In genomic region chr20:2524435-2525272, GRCh38 we compare ENCODE assay signal across 8 cellular contexts. TPM values are rescaled to one million over a fixed set of nuclear protein-coding genes. Genes with fewer than 3 reads are reported as not detected.
A peak's percentile ranks its signal among the peaks of the same experiment; 100 is the strongest.
DNase-seq lines count a peak whose midpoint lies in the region; TF ChIP-seq lines count a peak whose summit lies in the region.

No MANE protein-coding gene starts in this region.

- no peaks in the 10 kb centered on the region for H3K36me3 ChIP-seq in esophagus squamous epithelium

- WGBS in esophagus squamous epithelium, 2 donors = 0% methylated on average over 23 to 27 of the region's 68 CpGs

- H3K4me3 ChIP-seq in esophagus squamous epithelium = peak overlapping the region; percentile 67 to 83 (median 70)

- TF ChIP-seq CTCF in esophagus squamous epithelium (IDR thresholded peaks at IDR 0.05) = peak; percentile 90 to 97 (median 94)

- H3K27ac ChIP-seq in esophagus squamous epithelium = peak overlapping the region; percentile 83 to 93 (median 88)

- peaks cover 3 to 41% (median 4%) of the 10 kb centered on the region in 3 donors for H3K4me1 ChIP-seq in esophagus squamous epithelium

- intact Hi-C loops in esophagus squamous epithelium (cut with DNase I) = loop anchor here (10.0 kb wide), 1 partner anchor 120 kb away; no protein-coding TSS in a partner anchor

- H3K9me3 ChIP-seq in esophagus squamous epithelium = no peaks in the 10 kb centered on the region

- TF ChIP-seq POLR2A in esophagus squamous epithelium (IDR thresholded peaks at IDR 0.05) = peak in 3 of 4 donors; percentile 34 to 69 (median 52)

- no peaks in the 10 kb centered on the region for H3K27me3 ChIP-seq in esophagus squamous epithelium

- DNase-seq in C1 segment of cervical spinal cord (lab: John Stamatoyannopoulos, UW) (peak in 12 of 14 donors; percentile 45 to 89 (median 76)), GM19240 (ENCODE audit: insufficient read length, low spot score) (peak; percentile 73), HuH-7 (ENCODE audit: low spot score) (peak; percentile 82), OCI-M1 (lab: John Stamatoyannopoulos, UW) (peak; percentile 95), esophagus squamous epithelium (lab: John Stamatoyannopoulos, UW) (no peak), myocyte (ENCODE audit: low read depth) (peak; percentile 79)
- DNase-seq in activated T-cell treated with anti-CD3 and anti-CD28 coated beads, Interleukin-2, amount 50 U/mL, for 48 hours = peak; percentile 97
- DNase-seq in stimulated activated CD8-positive, alpha-beta memory T cell treated with anti-CD3 and anti-CD28 coated beads, Interleukin-7, amount 100 ng/mL, for 4 hours (ENCODE audit: low read depth in 2 of 2) = peak; percentile 79 to 83

RNA-seq across cellular contexts. Expression of gene TMC2, which starts 11.7 kb away (rescaled TPM):
- total RNA-seq in esophagus squamous epithelium (under 1 TPM in 1 of 4 donors, not detected in 3; 0.19 TPM), myocyte (not detected in 2 replicates)
- polyA plus RNA-seq in myocyte (2012) = 0.04 TPM

RNA-seq across cellular contexts. Expression of gene ZNF343, which starts 15.9 kb away (rescaled TPM):
- total RNA-seq in esophagus squamous epithelium (10 to 100 TPM in 1 of 4 donors, 1 to 10 TPM in 3; 4.9 to 13.2 (median 5.4) TPM), myocyte (5.0 and 11.7 TPM in 2 replicates)
- 6.2 TPM for polyA plus RNA-seq in myocyte (2012)

RNA-seq across cellular contexts. Expression of gene SNRPB, which starts 54.1 kb away (rescaled TPM):
- total RNA-seq in esophagus squamous epithelium = 100 to 1,000 TPM; 244 to 393 (median 277) TPM
- 167 and 185 TPM in 2 replicates for total RNA-seq in myocyte
- polyA plus RNA-seq in myocyte (2012) = 83.7 TPM
